Comparison of ENCODE assay signal across 11 cellular contexts in the genomic region with DNA sequence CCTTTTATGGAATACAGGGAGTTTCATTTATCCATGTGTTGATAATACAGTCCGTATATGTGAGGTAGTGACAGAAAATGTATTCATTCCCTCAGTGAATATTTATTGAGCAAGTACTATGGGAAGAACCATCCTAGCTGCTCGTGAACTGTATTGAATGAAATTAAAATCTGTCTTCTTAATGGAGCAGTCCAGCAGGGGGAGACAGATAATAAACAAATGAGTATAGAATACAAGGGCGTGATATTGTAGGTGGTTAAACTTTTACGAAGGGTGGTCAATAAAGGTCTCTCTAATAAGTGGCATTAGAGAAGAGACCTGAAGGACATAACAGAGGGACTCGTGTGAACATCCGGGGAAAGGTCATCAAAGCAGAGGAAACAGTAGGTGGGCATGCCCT.
A peak's percentile ranks its signal among the peaks of the same experiment; 100 is the strongest.
DNase-seq lines count a peak whose midpoint lies in the region; ATAC-seq, FAIRE-seq and TF ChIP-seq lines count a peak whose summit lies in the region.
"Had no signal": no experiment of that assay in that cellular context is flagged by ENCODE, and none has a peak within 500 bp of the region (broad histone marks: within the 10 kb centered on the region; RNA-seq: fewer than 3 reads in every experiment).

No MANE protein-coding gene starts in this region.

- peak; percentile 46 for FAIRE-seq in GM12892 (lab: Jason Lieb, UNC)

- no peaks in the 10 kb centered on the region for H3K9me2 ChIP-seq in hepatocyte (replicated peaks; ENCODE audit: insufficient read depth)

- TF ChIP-seq CTCF in OCI-LY3 (IDR thresholded peaks at IDR 0.05; ENCODE audit: low read depth, low read length) = peak; percentile 72
- TF ChIP-seq CTCF in fibroblast of the aortic adventitia (IDR thresholded peaks at IDR 0.05; ENCODE audit: insufficient read depth, low read length) = peak; percentile 40
- TF ChIP-seq CTCF in hepatocyte (IDR thresholded peaks at IDR 0.05; ENCODE audit: poor library complexity) = no peak

- H3K4me2 ChIP-seq in OCI-LY3 (ENCODE audit: low read length) (no peak overlapping the region), hepatocyte (no peak overlapping the region)

- no peaks in the 10 kb centered on the region for H3K36me3 ChIP-seq in OCI-LY3 (replicated peaks; ENCODE audit: low read depth, low read length)
- H3K36me3 ChIP-seq in hepatocyte (replicated peaks; ENCODE audit: insufficient read depth, low read depth) = no peaks in the 10 kb centered on the region
- H3K36me3 ChIP-seq: SJCRH30, upper lobe of left lung had no signal

- no peak for TF ChIP-seq POLR2A in GM12892 (IDR thresholded peaks at IDR 0.05; ENCODE audit: low read depth, low read length)

- H3K27me3 ChIP-seq in OCI-LY3 (ENCODE audit: low read depth, low read length) (no peaks in the 10 kb centered on the region), hepatocyte (no peaks in the 10 kb centered on the region)
- H3K27me3 ChIP-seq: SJCRH30, upper lobe of left lung had no signal

- H3K4me1 ChIP-seq in OCI-LY3 (ENCODE audit: low read length) (peaks cover 20% of the 10 kb centered on the region), hepatocyte (ENCODE audit: insufficient read depth) (no peaks in the 10 kb centered on the region)
- H3K4me1 ChIP-seq: SJCRH30, upper lobe of left lung had no signal

- WGBS in hepatocyte (ENCODE audit: low lambda C conversion rate, missing lambda C conversion rate) = 92% methylated on average over 6 of the region's 6 CpGs

- DNase-seq in ACHN (peak; percentile 24), GM12892 (ENCODE audit: insufficient read length) (no peak), fibroblast of the aortic adventitia (ENCODE audit: low read depth) (peak; percentile 39), hepatocyte (ENCODE audit: low spot score) (no peak), NOMO-1 treated with dmso at 0.1 percent for 144 hours (lab: John Stamatoyannopoulos, UW; ENCODE audit: unreplicated experiment) (no peak), NOMO-1 treated with DMSO at 0.1 percent for 48 hours (lab: John Stamatoyannopoulos, UW; ENCODE audit: unreplicated experiment) (no peak)
- DNase-seq: activated gamma-delta T cell had no signal

- H2AFZ ChIP-seq in OCI-LY3 (ENCODE audit: low read depth, low read length) (no peak overlapping the region), hepatocyte (no peak overlapping the region)

- no peak for ATAC-seq in HG03159 (IDR thresholded peaks at IDR 0.05; ENCODE audit: unreplicated experiment)

- no peaks in the 10 kb centered on the region for H3K79me2 ChIP-seq in OCI-LY3 (ENCODE audit: low read length)
- H3K79me2 ChIP-seq in hepatocyte = no peaks in the 10 kb centered on the region

- H3K27ac ChIP-seq in OCI-LY3 (ENCODE audit: low read length) (no peak overlapping the region), hepatocyte (no peak overlapping the region)
- H3K27ac ChIP-seq: SJCRH30, upper lobe of left lung had no signal

- no peak overlapping the region for H3K4me3 ChIP-seq in OCI-LY3 (ENCODE audit: low read length)
- H3K4me3 ChIP-seq in fibroblast of the aortic adventitia (ENCODE audit: low read depth, low read length) = no peak overlapping the region
- no peak overlapping the region for H3K4me3 ChIP-seq in hepatocyte
- H3K4me3 ChIP-seq: SJCRH30, upper lobe of left lung had no signal

- H4K20me1 ChIP-seq in OCI-LY3 (ENCODE audit: insufficient read depth, low read length) (no peaks in the 10 kb centered on the region), hepatocyte (ENCODE audit: insufficient read depth, poor library complexity, severe bottlenecking) (no peaks in the 10 kb centered on the region)

- in situ Hi-C loops in ACHN (cut with HindIII; ENCODE audit: low pct_ligation_motif_present, low pct_unique_long_range_greater_than_20kb, low sequenced_read_pairs) = no loop called here

- H3K9me3 ChIP-seq in OCI-LY3 (ENCODE audit: insufficient read depth, low read length) = no peaks in the 10 kb centered on the region
- H3K9me3 ChIP-seq in hepatocyte (ENCODE audit: low read depth) = no peaks in the 10 kb centered on the region
- H3K9me3 ChIP-seq: SJCRH30, upper lobe of left lung had no signal

- no peak overlapping the region for H3K9ac ChIP-seq in OCI-LY3 (ENCODE audit: low read length)

Comparison
In these comparisons a context has a peak if more than half of its experiments do, and no peak if none do; other contexts are left out.
1. DNase-seq: peak in ACHN (single experiment) and fibroblast of the aortic adventitia (single experiment); none in GM12892 (single experiment), hepatocyte (single experiment), NOMO-1 treated with dmso at 0.1 percent for 144 hours (single experiment) and NOMO-1 treated with DMSO at 0.1 percent for 48 hours (single experiment).